24 cellular contexts compared by ENCODE assay signal in genomic region chr22:20107951-20108756, GRCh38. TPM values are rescaled to one million over a fixed set of nuclear protein-coding genes. Genes with fewer than 3 reads are reported as not detected.
A peak's percentile ranks its signal among the peaks of the same experiment; 100 is the strongest.
DNase-seq lines count a peak whose midpoint lies in the region; ATAC-seq and TF ChIP-seq lines count a peak whose summit lies in the region.
"Had no signal": no experiment of that assay in that cellular context is flagged by ENCODE, and none has a peak within 500 bp of the region (broad histone marks: within the 10 kb centered on the region; RNA-seq: fewer than 3 reads in every experiment).

No MANE protein-coding gene starts in this region.

- H3K27ac Mint-ChIP-seq in activated CD4-positive, alpha-beta T cell treated with anti-CD3 and anti-CD28 coated beads for 36 hours: peak overlapping the region; percentile 43
- peak overlapping the region in 2 of 3 donors; percentile 69 to 71 for H3K27ac Mint-ChIP-seq in CD4-positive, CD25-positive, alpha-beta regulatory T cell
- peak overlapping the region; percentile 83 for H3K27ac Mint-ChIP-seq in activated naive CD8-positive, alpha-beta T cell treated with anti-CD3 and anti-CD28 coated beads for 36 hours
- H3K27ac Mint-ChIP-seq in naive thymus-derived CD4-positive, alpha-beta T cell: peak overlapping the region in 7 of 9 donors; percentile 25 to 63 (median 57)
- H3K27ac Mint-ChIP-seq in progenitor cell of endocrine pancreas: no peak overlapping the region
- H3K27ac Mint-ChIP-seq: WTC11 had no signal

- POLR2A ChIA-PET in activated CD4-positive, alpha-beta T cell treated with anti-CD3 and anti-CD28 coated beads for 36 hours (lab: Charles Lee): interaction anchor here (0.5 to 1.0 kb wide), 3 partner anchors 9 to 36 kb away, joined by 3 to 4 read pairs (median 3); partner anchors contain the start of gene TRMT2A
- POLR2A ChIA-PET in naive thymus-derived CD4-positive, alpha-beta T cell (lab: Charles Lee): no interaction called here

- in situ Hi-C loops in brain microvascular endothelial cell (cut with HindIII; ENCODE audit: low pct_ligation_motif_present, low sequenced_read_pairs): no loop called here

- H3K4me3 Mint-ChIP-seq in activated CD4-positive, alpha-beta T cell treated with anti-CD3 and anti-CD28 coated beads for 36 hours: no peak overlapping the region
- no peak overlapping the region for H3K4me3 Mint-ChIP-seq in CD4-positive, CD25-positive, alpha-beta regulatory T cell
- no peak overlapping the region for H3K4me3 Mint-ChIP-seq in activated naive CD8-positive, alpha-beta T cell treated with anti-CD3 and anti-CD28 coated beads for 36 hours
- no peak overlapping the region for H3K4me3 Mint-ChIP-seq in naive thymus-derived CD4-positive, alpha-beta T cell
- H3K4me3 Mint-ChIP-seq in progenitor cell of endocrine pancreas (ENCODE audit: low read depth): no peak overlapping the region
- H3K4me3 Mint-ChIP-seq: naive B cell, WTC11 had no signal

- ATAC-seq in activated CD4-positive, alpha-beta T cell treated with anti-CD3 and anti-CD28 coated beads for 36 hours: no peak
- ATAC-seq in CD4-positive, CD25-positive, alpha-beta regulatory T cell (ENCODE audit: low read depth in 2 of 2): no peak
- ATAC-seq in naive thymus-derived CD4-positive, alpha-beta T cell: no peak
- ATAC-seq: HCT116, heart right ventricle, T-helper 17 cell, upper lobe of right lung, WTC11 had no signal

- no peak for TF ChIP-seq CTCF in brain microvascular endothelial cell (IDR thresholded peaks at IDR 0.05; ENCODE audit: low read depth, low read length, missing control alignments)
- TF ChIP-seq CTCF in progenitor cell of endocrine pancreas (IDR thresholded peaks at IDR 0.05; ENCODE audit: unreplicated experiment): no peak

- H3K4me1 ChIP-seq in CD4-positive, CD25-positive, alpha-beta regulatory T cell (ENCODE audit: control insufficient read depth, insufficient read depth, low read length, poor library complexity, severe bottlenecking): peaks cover 8% of the 10 kb centered on the region
- H3K4me1 ChIP-seq in naive thymus-derived CD4-positive, alpha-beta T cell (ENCODE audit: control insufficient read depth in 2 of 2, insufficient read depth in 2 of 2, low read length in 2 of 2): peaks cover 0 to 6% of the 10 kb centered on the region in 2 donors
- H3K4me1 ChIP-seq: upper lobe of right lung had no signal

- peaks cover 24% of the 10 kb centered on the region for H3K36me3 Mint-ChIP-seq in activated CD4-positive, alpha-beta T cell treated with anti-CD3 and anti-CD28 coated beads for 36 hours (ENCODE audit: low read depth)
- peaks cover 15% of the 10 kb centered on the region for H3K36me3 Mint-ChIP-seq in CD4-positive, CD25-positive, alpha-beta regulatory T cell
- H3K36me3 Mint-ChIP-seq in activated naive CD8-positive, alpha-beta T cell treated with anti-CD3 and anti-CD28 coated beads for 36 hours: peaks cover 24% of the 10 kb centered on the region
- H3K36me3 Mint-ChIP-seq in naive thymus-derived CD4-positive, alpha-beta T cell: peaks cover 0 to 7% (median 6%) of the 10 kb centered on the region in 5 donors
- H3K36me3 Mint-ChIP-seq in progenitor cell of endocrine pancreas (ENCODE audit: insufficient read depth): peaks cover 9% of the 10 kb centered on the region
- H3K36me3 Mint-ChIP-seq: naive B cell had no signal

- CTCF ChIA-PET in activated CD4-positive, alpha-beta T cell treated with anti-CD3 and anti-CD28 coated beads for 36 hours (lab: Charles Lee): interaction anchor here (1.0 to 1.3 kb wide), 3 partner anchors 7 to 11 kb away, joined by 3 to 6 read pairs (median 4); no protein-coding TSS in a partner anchor
- CTCF ChIA-PET in naive thymus-derived CD4-positive, alpha-beta T cell (lab: Charles Lee): interaction anchor here (0.6 kb wide), 1 partner anchor 470 kb away, joined by 4 read pairs; no protein-coding TSS in a partner anchor

- H3K4me1 Mint-ChIP-seq in activated CD4-positive, alpha-beta T cell treated with anti-CD3 and anti-CD28 coated beads for 36 hours: peaks cover 16% of the 10 kb centered on the region
- peaks cover 0 to 18% (median 9%) of the 10 kb centered on the region in 4 donors for H3K4me1 Mint-ChIP-seq in CD4-positive, CD25-positive, alpha-beta regulatory T cell
- H3K4me1 Mint-ChIP-seq in activated naive CD8-positive, alpha-beta T cell treated with anti-CD3 and anti-CD28 coated beads for 36 hours: peaks cover 27% of the 10 kb centered on the region
- peaks cover under 1 to 15% (median 8%) of the 10 kb centered on the region in 7 donors for H3K4me1 Mint-ChIP-seq in naive thymus-derived CD4-positive, alpha-beta T cell
- H3K4me1 Mint-ChIP-seq in progenitor cell of endocrine pancreas (ENCODE audit: low read depth): no peaks in the 10 kb centered on the region
- H3K4me1 Mint-ChIP-seq: WTC11 had no signal

- no peaks in the 10 kb centered on the region for H3K9me3 ChIP-seq in CD4-positive, CD25-positive, alpha-beta regulatory T cell (ENCODE audit: control insufficient read depth in 2 of 2, low read length in 2 of 2)
- H3K9me3 ChIP-seq in naive thymus-derived CD4-positive, alpha-beta T cell (ENCODE audit: control insufficient read depth in 2 of 3, low read length in 3 of 3): no peaks in the 10 kb centered on the region
- H3K9me3 ChIP-seq: heart right ventricle, MG63, upper lobe of right lung had no signal

- intact Hi-C loops in activated CD4-positive, alpha-beta T cell treated with anti-CD3 and anti-CD28 coated beads for 36 hours (cut with DNase I, micrococcal nuclease): no loop called here
- intact Hi-C loops in naive thymus-derived CD4-positive, alpha-beta T cell (cut with micrococcal nuclease): no loop called here

- no peak overlapping the region for H3K4me3 ChIP-seq in CD4-positive, CD25-positive, alpha-beta regulatory T cell (ENCODE audit: low read depth, low read length)
- no peak overlapping the region for H3K4me3 ChIP-seq in naive thymus-derived CD4-positive, alpha-beta T cell (ENCODE audit: low read length)
- H3K4me3 ChIP-seq in brain microvascular endothelial cell (ENCODE audit: low read depth, low read length): no peak overlapping the region
- H3K4me3 ChIP-seq: heart right ventricle, MG63, skin epidermis, upper lobe of right lung had no signal

- H3K36me3 ChIP-seq in CD4-positive, CD25-positive, alpha-beta regulatory T cell (ENCODE audit: control insufficient read depth, insufficient read depth, low read length): peaks cover 51% of the 10 kb centered on the region
- H3K36me3 ChIP-seq in naive thymus-derived CD4-positive, alpha-beta T cell (ENCODE audit: control insufficient read depth in 2 of 3, insufficient read depth in 3 of 3, low read length in 3 of 3): peaks cover 0 to 87% (median 6%) of the 10 kb centered on the region in 3 experiments
- peaks cover 81% of the 10 kb centered on the region for H3K36me3 ChIP-seq in brain microvascular endothelial cell (replicated peaks)

- H3K27me3 Mint-ChIP-seq in activated CD4-positive, alpha-beta T cell treated with anti-CD3 and anti-CD28 coated beads for 36 hours: no peaks in the 10 kb centered on the region
- no peaks in the 10 kb centered on the region for H3K27me3 Mint-ChIP-seq in CD4-positive, CD25-positive, alpha-beta regulatory T cell
- H3K27me3 Mint-ChIP-seq in activated naive CD8-positive, alpha-beta T cell treated with anti-CD3 and anti-CD28 coated beads for 36 hours: no peaks in the 10 kb centered on the region
- H3K27me3 Mint-ChIP-seq in naive thymus-derived CD4-positive, alpha-beta T cell: no peaks in the 10 kb centered on the region
- no peaks in the 10 kb centered on the region for H3K27me3 Mint-ChIP-seq in progenitor cell of endocrine pancreas
- H3K27me3 Mint-ChIP-seq: naive B cell, T-helper 17 cell had no signal

- H3K27ac ChIP-seq in CD4-positive, CD25-positive, alpha-beta regulatory T cell (ENCODE audit: insufficient read depth, low read length, poor library complexity, severe bottlenecking): no peak overlapping the region
- H3K27ac ChIP-seq in naive thymus-derived CD4-positive, alpha-beta T cell (ENCODE audit: low read depth, low read length): no peak overlapping the region
- no peak overlapping the region for H3K27ac ChIP-seq in brain microvascular endothelial cell
- H3K27ac ChIP-seq: heart right ventricle, upper lobe of right lung had no signal

- no peak for DNase-seq in activated CD4-positive, alpha-beta T cell treated with anti-CD3 and anti-CD28 coated beads for 36 hours
- DNase-seq in activated CD4-positive, alpha-beta T cell treated with anti-CD3 and anti-CD28 coated beads for 4 hours: no peak
- no peak for DNase-seq in CD4-positive, CD25-positive, alpha-beta regulatory T cell
- DNase-seq in activated naive CD8-positive, alpha-beta T cell treated with anti-CD3 and anti-CD28 coated beads for 36 hours: no peak
- DNase-seq in naive thymus-derived CD4-positive, alpha-beta T cell: no peak
- DNase-seq in brain microvascular endothelial cell (no peak), NCI-H2029 treated with DMSO at 0.1 percent for 48 hours (lab: John Stamatoyannopoulos, UW) (no peak), progenitor cell of endocrine pancreas (ENCODE audit: low spot score, unreplicated experiment) (no peak)
- DNase-seq: activated naive CD4-positive, alpha-beta T cell; cortex of kidney; DMS153; GDM1; islet precursor cell; MG63; naive B cell; NCI-H146; SHP77; stimulated activated CD4-positive, alpha-beta T cell treated with anti-CD3 and anti-CD28 coated beads, Interleukin-2, amount 100 ng/mL, for 48 hours; T-helper 17 cell; upper lobe of right lung had no signal

- H3K9me3 Mint-ChIP-seq in activated CD4-positive, alpha-beta T cell treated with anti-CD3 and anti-CD28 coated beads for 36 hours (ENCODE audit: low read depth): no peaks in the 10 kb centered on the region
- no peaks in the 10 kb centered on the region for H3K9me3 Mint-ChIP-seq in CD4-positive, CD25-positive, alpha-beta regulatory T cell
- H3K9me3 Mint-ChIP-seq in activated naive CD8-positive, alpha-beta T cell treated with anti-CD3 and anti-CD28 coated beads for 36 hours: no peaks in the 10 kb centered on the region
- no peaks in the 10 kb centered on the region for H3K9me3 Mint-ChIP-seq in naive thymus-derived CD4-positive, alpha-beta T cell
- H3K9me3 Mint-ChIP-seq in progenitor cell of endocrine pancreas (ENCODE audit: low read depth): no peaks in the 10 kb centered on the region
- H3K9me3 Mint-ChIP-seq: naive B cell, WTC11 had no signal

- no peaks in the 10 kb centered on the region for H3K27me3 ChIP-seq in CD4-positive, CD25-positive, alpha-beta regulatory T cell (ENCODE audit: control insufficient read depth, insufficient read depth, low read length)
- H3K27me3 ChIP-seq in naive thymus-derived CD4-positive, alpha-beta T cell (ENCODE audit: control insufficient read depth in 2 of 2, insufficient read depth in 2 of 2, low read length in 2 of 2): no peaks in the 10 kb centered on the region
- H3K27me3 ChIP-seq in brain microvascular endothelial cell (replicated peaks): no peaks in the 10 kb centered on the region
- H3K27me3 ChIP-seq: heart right ventricle, MG63, upper lobe of right lung had no signal

RNA-seq across cellular contexts. Expression of gene RANBP1, which starts 7.8 kb away (rescaled TPM):
- 100 to 1,000 TPM; 402 to 506 TPM for total RNA-seq in activated CD4-positive, alpha-beta T cell treated with anti-CD3 and anti-CD28 coated beads for 36 hours
- total RNA-seq in CD4-positive, CD25-positive, alpha-beta regulatory T cell: 67.2 TPM
- 10 to 100 TPM; 80.7 to 93.9 (median 90.2) TPM for polyA plus RNA-seq in CD4-positive, CD25-positive, alpha-beta regulatory T cell
- total RNA-seq in activated naive CD8-positive, alpha-beta T cell treated with anti-CD3 and anti-CD28 coated beads for 36 hours: 100 to 1,000 TPM; 492 to 506 TPM
- total RNA-seq in naive thymus-derived CD4-positive, alpha-beta T cell: 100 to 1,000 TPM in 1 of 5 experiments, 10 to 100 TPM in 4; 50.4 to 224 (median 74.8) TPM
- 10 to 100 TPM; 86.1 to 90.6 TPM for polyA plus RNA-seq in naive thymus-derived CD4-positive, alpha-beta T cell
- total RNA-seq in progenitor cell of endocrine pancreas: 217 and 219 TPM in 2 replicates

RNA-seq across cellular contexts. Expression of gene TRMT2A, which starts 8.9 kb away (rescaled TPM):
- total RNA-seq in activated CD4-positive, alpha-beta T cell treated with anti-CD3 and anti-CD28 coated beads for 36 hours: 10 to 100 TPM; 84.4 to 85.9 TPM
- 75.2 TPM for total RNA-seq in CD4-positive, CD25-positive, alpha-beta regulatory T cell
- 10 to 100 TPM; 24.5 to 30.2 (median 28.1) TPM for polyA plus RNA-seq in CD4-positive, CD25-positive, alpha-beta regulatory T cell
- total RNA-seq in activated naive CD8-positive, alpha-beta T cell treated with anti-CD3 and anti-CD28 coated beads for 36 hours: 100 to 1,000 TPM; 124 to 139 TPM
- total RNA-seq in naive thymus-derived CD4-positive, alpha-beta T cell: 100 to 1,000 TPM in 2 of 5 experiments, 10 to 100 TPM in 3; 92.0 to 134 (median 95.8) TPM
- polyA plus RNA-seq in naive thymus-derived CD4-positive, alpha-beta T cell: 10 to 100 TPM; 30.0 to 44.5 TPM
- total RNA-seq in progenitor cell of endocrine pancreas: 78.5 and 86.5 TPM in 2 replicates

RNA-seq across cellular contexts. Expression of gene ZDHHC8, which starts 23.4 kb away (rescaled TPM):
- total RNA-seq in activated CD4-positive, alpha-beta T cell treated with anti-CD3 and anti-CD28 coated beads for 36 hours: 10 to 100 TPM; 47.7 to 49.8 TPM
- 76.7 TPM for total RNA-seq in CD4-positive, CD25-positive, alpha-beta regulatory T cell
- polyA plus RNA-seq in CD4-positive, CD25-positive, alpha-beta regulatory T cell: 1 to 10 TPM; 1.2 to 4.3 (median 1.6) TPM
- total RNA-seq in activated naive CD8-positive, alpha-beta T cell treated with anti-CD3 and anti-CD28 coated beads for 36 hours: 10 to 100 TPM; 63.4 to 66.6 TPM
- total RNA-seq in naive thymus-derived CD4-positive, alpha-beta T cell: 10 to 100 TPM; 63.4 to 88.5 (median 79.2) TPM
- 1 to 10 TPM in 1 of 2 donors, under 1 TPM in 1; 0.95 to 4.3 TPM for polyA plus RNA-seq in naive thymus-derived CD4-positive, alpha-beta T cell
- 82.1 and 83.5 TPM in 2 replicates for total RNA-seq in progenitor cell of endocrine pancreas

RNA-seq across cellular contexts. Expression of gene DGCR8, which starts 28.1 kb away (rescaled TPM):
- 10 to 100 TPM; 31.8 to 32.3 TPM for total RNA-seq in activated CD4-positive, alpha-beta T cell treated with anti-CD3 and anti-CD28 coated beads for 36 hours
- total RNA-seq in CD4-positive, CD25-positive, alpha-beta regulatory T cell: 41.1 TPM
- 1 to 10 TPM; 2.7 to 6.6 (median 4.5) TPM for polyA plus RNA-seq in CD4-positive, CD25-positive, alpha-beta regulatory T cell
- 10 to 100 TPM; 42.6 to 47.0 TPM for total RNA-seq in activated naive CD8-positive, alpha-beta T cell treated with anti-CD3 and anti-CD28 coated beads for 36 hours
- 10 to 100 TPM; 33.4 to 63.6 (median 41.1) TPM for total RNA-seq in naive thymus-derived CD4-positive, alpha-beta T cell
- 1 to 10 TPM; 4.1 to 6.1 TPM for polyA plus RNA-seq in naive thymus-derived CD4-positive, alpha-beta T cell
- 75.8 and 79.8 TPM in 2 replicates for total RNA-seq in progenitor cell of endocrine pancreas

RNA-seq across cellular contexts. Expression of gene CCDC188, which starts 42.7 kb away (rescaled TPM):
- total RNA-seq in activated CD4-positive, alpha-beta T cell treated with anti-CD3 and anti-CD28 coated beads for 36 hours: not detected
- 0.44 TPM for total RNA-seq in CD4-positive, CD25-positive, alpha-beta regulatory T cell
- polyA plus RNA-seq in CD4-positive, CD25-positive, alpha-beta regulatory T cell: not detected
- total RNA-seq in activated naive CD8-positive, alpha-beta T cell treated with anti-CD3 and anti-CD28 coated beads for 36 hours: not detected
- not detected for total RNA-seq in naive thymus-derived CD4-positive, alpha-beta T cell
- not detected for polyA plus RNA-seq in naive thymus-derived CD4-positive, alpha-beta T cell
- total RNA-seq in progenitor cell of endocrine pancreas: 3.3 and 4.0 TPM in 2 replicates
- total RNA-seq: WTC11 had no signal
